19 cellular contexts compared by ENCODE assay signal in genomic region chr9:116448463-116448862, GRCh38.
DNase-seq lines count a peak whose midpoint lies in the region; ATAC-seq and TF ChIP-seq lines count a peak whose summit lies in the region.
"Had no signal": no experiment of that assay in that cellular context is flagged by ENCODE, and none has a peak within 500 bp of the region (broad histone marks: within the 10 kb centered on the region; RNA-seq: fewer than 3 reads in every experiment).

No MANE protein-coding gene starts in this region.

- H2BK15ac ChIP-seq in mesendoderm (replicated peaks; ENCODE audit: low read depth), result no peak overlapping the region

- peaks cover 26% of the 10 kb centered on the region for H3K4me1 Mint-ChIP-seq in nephron
- H3K4me1 Mint-ChIP-seq in stimulated activated effector memory CD8-positive, alpha-beta T cell treated with anti-CD3 and anti-CD28 coated beads, Interleukin-12 subunit alpha, Interleukin-12 subunit beta, amount 100 ng/mL, for 72 hours, result no peaks in the 10 kb centered on the region
- H3K4me1 Mint-ChIP-seq: CD4-positive, alpha-beta memory T cell; CD4-positive, CD25-positive, alpha-beta regulatory T cell; CD8-positive, alpha-beta memory T cell had no signal

- no peak overlapping the region for H2BK5ac ChIP-seq in mesendoderm (ENCODE audit: low read length)

- H3K4ac ChIP-seq in mesendoderm (ENCODE audit: low read depth, low read length), result no peak overlapping the region

- DNase-seq in mesendoderm (no peak), NCI-H345 treated with DMSO at 0.1 percent for 48 hours (lab: John Stamatoyannopoulos, UW; ENCODE audit: unreplicated experiment) (no peak)
- DNase-seq in activated CD4-positive, alpha-beta T cell treated with anti-CD3 and anti-CD28 coated beads for 48 hours, result no peak
- DNase-seq in stimulated activated effector memory CD8-positive, alpha-beta T cell treated with anti-CD3 and anti-CD28 coated beads, Interleukin-12 subunit alpha, Interleukin-12 subunit beta, amount 100 ng/mL, for 72 hours (ENCODE audit: low spot score in 2 of 2), result no peak
- DNase-seq: 8988T; ACHN; BE2C; C1 segment of cervical spinal cord; CD4-positive, alpha-beta memory T cell; CD4-positive, CD25-positive, alpha-beta regulatory T cell; CD8-positive, alpha-beta memory T cell; COR-L47; DMS 273 treated with DMSO at 0.1 percent for 48 hours; DMS79 treated with DMSO at 0.1 percent for 48 hours; GF-D8 had no signal

- H3K4me2 ChIP-seq in BLaER1, result peak overlapping the region; percentile 49
- peak overlapping the region in 5 of 11 experiments; percentile 41 to 62 (median 50); a peak in 7 of 22 replicates for H3K4me2 ChIP-seq in BLaER1 treated with 17β-estradiol and CSF1 and Interleukin-3, amounts not matched to agents 10 nM and 100 nM
- no peak overlapping the region for H3K4me2 ChIP-seq in mesendoderm (ENCODE audit: low read length)

- H3K36me3 ChIP-seq in BLaER1 (no peaks in the 10 kb centered on the region), mesendoderm (ENCODE audit: control insufficient read depth, insufficient read depth, low read length) (no peaks in the 10 kb centered on the region)
- H3K36me3 ChIP-seq in BLaER1 treated with 17β-estradiol and CSF1 and Interleukin-3, amounts not matched to agents 10 nM and 100 nM, result no peaks in the 10 kb centered on the region

- H4K5ac ChIP-seq in mesendoderm (ENCODE audit: low read length), result no peak overlapping the region

- H3K4me3 ChIP-seq in BLaER1 (no peak overlapping the region), mesendoderm (ENCODE audit: low read length) (no peak overlapping the region)
- no peak overlapping the region for H3K4me3 ChIP-seq in BLaER1 treated with 17β-estradiol and CSF1 and Interleukin-3, amounts not matched to agents 10 nM and 100 nM

- H3K27ac ChIP-seq in BLaER1 (peak overlapping the region; percentile 40; the same call in 1 of the 2 replicates), mesendoderm (ENCODE audit: low read depth, low read length) (no peak overlapping the region)
- H3K27ac ChIP-seq in BLaER1 treated with 17β-estradiol and CSF1 and Interleukin-3, amounts not matched to agents 10 nM and 100 nM, result peak overlapping the region in 6 of 11 experiments; percentile 42 to 70 (median 58); a peak in 12 of 22 replicates

- H2BK120ac ChIP-seq in mesendoderm (ENCODE audit: low read depth, low read length), result no peak overlapping the region

- H2AK5ac ChIP-seq in mesendoderm (ENCODE audit: low read length), result no peak overlapping the region

- no peaks in the 10 kb centered on the region for H3K27me3 Mint-ChIP-seq in nephron (ENCODE audit: low read depth)
- H3K27me3 Mint-ChIP-seq: CD4-positive, alpha-beta memory T cell; CD4-positive, CD25-positive, alpha-beta regulatory T cell; CD8-positive, alpha-beta memory T cell had no signal

- peak overlapping the region in 2 of 3 experiments; percentile 29 to 48 for H3K27ac Mint-ChIP-seq in nephron
- H3K27ac Mint-ChIP-seq in stimulated activated effector memory CD8-positive, alpha-beta T cell treated with anti-CD3 and anti-CD28 coated beads, Interleukin-12 subunit alpha, Interleukin-12 subunit beta, amount 100 ng/mL, for 72 hours, result no peak overlapping the region
- H3K27ac Mint-ChIP-seq: CD14-positive monocyte; CD4-positive, alpha-beta memory T cell; CD4-positive, CD25-positive, alpha-beta regulatory T cell; CD8-positive, alpha-beta memory T cell had no signal

- H3K36me3 Mint-ChIP-seq in nephron (ENCODE audit: low read depth), result no peaks in the 10 kb centered on the region
- no peaks in the 10 kb centered on the region for H3K36me3 Mint-ChIP-seq in stimulated activated effector memory CD8-positive, alpha-beta T cell treated with anti-CD3 and anti-CD28 coated beads, Interleukin-12 subunit alpha, Interleukin-12 subunit beta, amount 100 ng/mL, for 72 hours
- H3K36me3 Mint-ChIP-seq: CD14-positive monocyte had no signal

- no peaks in the 10 kb centered on the region for H3K9me3 Mint-ChIP-seq in nephron
- no peaks in the 10 kb centered on the region for H3K9me3 Mint-ChIP-seq in stimulated activated effector memory CD8-positive, alpha-beta T cell treated with anti-CD3 and anti-CD28 coated beads, Interleukin-12 subunit alpha, Interleukin-12 subunit beta, amount 100 ng/mL, for 72 hours
- H3K9me3 Mint-ChIP-seq: CD14-positive monocyte; CD4-positive, CD25-positive, alpha-beta regulatory T cell; CD8-positive, alpha-beta memory T cell had no signal

- no peak overlapping the region for H4K8ac ChIP-seq in mesendoderm (ENCODE audit: low read depth, low read length)

- H3K4me3 Mint-ChIP-seq in nephron, result no peak overlapping the region
- H3K4me3 Mint-ChIP-seq in stimulated activated effector memory CD8-positive, alpha-beta T cell treated with anti-CD3 and anti-CD28 coated beads, Interleukin-12 subunit alpha, Interleukin-12 subunit beta, amount 100 ng/mL, for 72 hours, result no peak overlapping the region
- H3K4me3 Mint-ChIP-seq: CD14-positive monocyte; CD4-positive, alpha-beta memory T cell; CD4-positive, CD25-positive, alpha-beta regulatory T cell; CD8-positive, alpha-beta memory T cell had no signal

- no peak overlapping the region for H3K56ac ChIP-seq in mesendoderm (ENCODE audit: low read length)

- H3K9ac ChIP-seq in BLaER1 (no peak overlapping the region), mesendoderm (ENCODE audit: low read length) (no peak overlapping the region)
- H3K9ac ChIP-seq in BLaER1 treated with 17β-estradiol and CSF1 and Interleukin-3, amounts not matched to agents 10 nM and 100 nM, result peak overlapping the region in 1 of 11 experiments; percentile 59; a peak in 1 of 22 replicates

- H3K4me1 ChIP-seq in BLaER1 (peaks cover 12% of the 10 kb centered on the region), mesendoderm (ENCODE audit: control insufficient read depth, low read depth, low read length) (no peaks in the 10 kb centered on the region)
- peaks cover 0 to 19% (median 14%) of the 10 kb centered on the region in 10 experiments; a peak in 14 of 20 replicates for H3K4me1 ChIP-seq in BLaER1 treated with 17β-estradiol and CSF1 and Interleukin-3, amounts not matched to agents 10 nM and 100 nM
- H3K4me1 ChIP-seq: BE2C had no signal

- no peak for ATAC-seq in stimulated activated effector memory CD8-positive, alpha-beta T cell treated with anti-CD3 and anti-CD28 coated beads, Interleukin-12 subunit alpha, Interleukin-12 subunit beta, amount 100 ng/mL, for 72 hours

- no peaks in the 10 kb centered on the region for H4K20me1 ChIP-seq in BLaER1
- H4K20me1 ChIP-seq in BLaER1 treated with 17β-estradiol and CSF1 and Interleukin-3, amounts not matched to agents 10 nM and 100 nM, result no peaks in the 10 kb centered on the region

- H3K18ac ChIP-seq in mesendoderm (ENCODE audit: low read length), result peak overlapping the region; percentile 44

- H3K79me2 ChIP-seq in mesendoderm (ENCODE audit: control insufficient read depth, insufficient read depth, low read length), result no peaks in the 10 kb centered on the region

- no peak overlapping the region for H3K23ac ChIP-seq in mesendoderm (ENCODE audit: low read length)

- no CpG with 5 or more reads among the region's 3 CpGs for WGBS in mesendoderm (ENCODE audit: extremely low coverage, insufficient coverage, low lambda C conversion rate)

- H3K79me1 ChIP-seq in mesendoderm (ENCODE audit: low read length), result no peaks in the 10 kb centered on the region

- TF ChIP-seq CTCF in nephron (IDR thresholded peaks at IDR 0.05; ENCODE audit: unreplicated experiment in 3 of 3), result no peak

- H3K9me3 ChIP-seq in BLaER1, result no peaks in the 10 kb centered on the region
- H3K9me3 ChIP-seq in BLaER1 treated with 17β-estradiol and CSF1 and Interleukin-3, amounts not matched to agents 10 nM and 100 nM (replicated peaks in 1 of 11), result 0 out of 22 replicates have a peak, but pooled peaks cover 0 to under 1% (median 0%) of the 10 kb centered on the region in 11 experiments
- H3K9me3 ChIP-seq: BE2C had no signal

- no peaks in the 10 kb centered on the region for H3K27me3 ChIP-seq in BLaER1
- H3K27me3 ChIP-seq in BLaER1 treated with 17β-estradiol and CSF1 and Interleukin-3, amounts not matched to agents 10 nM and 100 nM, result no peaks in the 10 kb centered on the region
- no peaks in the 10 kb centered on the region for H3K27me3 ChIP-seq in mesendoderm (ENCODE audit: insufficient read depth, low read length, poor library complexity)
- H3K27me3 ChIP-seq: BE2C had no signal
